ENCODE assay signal across 8 cellular contexts in genomic region chr14:80213602-80214001, GRCh38. TPM values are rescaled to one million over a fixed set of nuclear protein-coding genes. Genes with fewer than 3 reads are reported as not detected.
A peak's percentile ranks its signal among the peaks of the same experiment; 100 is the strongest.
DNase-seq lines count a peak whose midpoint lies in the region; ATAC-seq, FAIRE-seq and TF ChIP-seq lines count a peak whose summit lies in the region.

No MANE protein-coding gene starts in this region.

- H3K4me3 Mint-ChIP-seq in activated CD8-positive, alpha-beta T cell treated with anti-CD3 and anti-CD28 coated beads for 36 hours = no peak overlapping the region
- H3K4me3 Mint-ChIP-seq in CD4-positive, alpha-beta T cell = no peak overlapping the region

- CTCF ChIA-PET in activated CD8-positive, alpha-beta T cell treated with anti-CD3 and anti-CD28 coated beads for 36 hours (lab: Charles Lee) = interaction anchor here (1.5 kb wide), 1 partner anchor 633 kb away, joined by 3 read pairs; no protein-coding TSS in a partner anchor
- CTCF ChIA-PET in CD4-positive, alpha-beta T cell (lab: Charles Lee) = no interaction called here

- no peaks in the 10 kb centered on the region for H3K9me3 Mint-ChIP-seq in activated CD8-positive, alpha-beta T cell treated with anti-CD3 and anti-CD28 coated beads for 36 hours
- H3K9me3 Mint-ChIP-seq in CD4-positive, alpha-beta T cell = peaks cover 3% of the 10 kb centered on the region

- TF ChIP-seq CTCF in activated CD8-positive, alpha-beta T cell treated with anti-CD3 and anti-CD28 coated beads for 36 hours (IDR thresholded peaks at IDR 0.05) = peak; percentile 12
- no peak for TF ChIP-seq CTCF in CD4-positive, alpha-beta T cell (IDR thresholded peaks at IDR 0.05)

- H3K36me3 Mint-ChIP-seq in activated CD8-positive, alpha-beta T cell treated with anti-CD3 and anti-CD28 coated beads for 36 hours (ENCODE audit: low read depth) = no peaks in the 10 kb centered on the region
- H3K36me3 Mint-ChIP-seq in CD4-positive, alpha-beta T cell (ENCODE audit: low read depth) = no peaks in the 10 kb centered on the region

- H3K9ac ChIP-seq in Karpas-422 (ENCODE audit: low read length) = no peak overlapping the region

- H3K36me3 ChIP-seq in Karpas-422 (ENCODE audit: insufficient read depth, low read length) = no peaks in the 10 kb centered on the region

- H3K9me3 ChIP-seq in Karpas-422 (ENCODE audit: low read length) = no peaks in the 10 kb centered on the region
- H3K9me3 ChIP-seq in CD4-positive, alpha-beta T cell (ENCODE audit: control insufficient read depth, low read length) = no peaks in the 10 kb centered on the region

- no peaks in the 10 kb centered on the region for H3K79me2 ChIP-seq in Karpas-422 (ENCODE audit: low read length)

- H3K4me2 ChIP-seq in Karpas-422 (ENCODE audit: low read depth, low read length, poor library complexity, severe bottlenecking) = no peak overlapping the region

- no peaks in the 10 kb centered on the region for H4K20me1 ChIP-seq in Karpas-422 (ENCODE audit: insufficient read depth, low read depth, low read length)

- peak; percentile 33 for DNase-seq in Daoy (ENCODE audit: low read depth)
- peak; percentile 90 for DNase-seq in Karpas-422
- DNase-seq in activated CD8-positive, alpha-beta T cell treated with anti-CD3 and anti-CD28 coated beads for 36 hours = peak; percentile 25
- peak in 1 of 2 donors; percentile 14 for DNase-seq in left colon
- DNase-seq in frontal cortex (ENCODE audit: low spot score in 2 of 2) = no peak
- no peak for DNase-seq in CD4-positive, alpha-beta T cell
- no peak for DNase-seq in NCI-H2196 treated with DMSO at 0.1 percent for 48 hours (lab: John Stamatoyannopoulos, UW; ENCODE audit: unreplicated experiment)

- peak; percentile 78 for ATAC-seq in GM21360 (IDR thresholded peaks at IDR 0.05; ENCODE audit: unreplicated experiment)
- ATAC-seq in activated CD8-positive, alpha-beta T cell treated with anti-CD3 and anti-CD28 coated beads for 36 hours = peak; percentile 47
- ATAC-seq in left colon = peak; percentile 46
- no peak for ATAC-seq in CD4-positive, alpha-beta T cell (ENCODE audit: poor library complexity)

- intact Hi-C loops in activated CD8-positive, alpha-beta T cell treated with anti-CD3 and anti-CD28 coated beads for 36 hours (cut with micrococcal nuclease) = no loop called here
- intact Hi-C loops in left colon (cut with DNase I, micrococcal nuclease) = no loop called here
- intact Hi-C loops in CD4-positive, alpha-beta T cell (cut with DNase I, micrococcal nuclease) = no loop called here

- peaks cover 7% of the 10 kb centered on the region; the same call in 1 of the 2 replicates for H3K4me1 ChIP-seq in Karpas-422 (ENCODE audit: low read length)

- no peak for FAIRE-seq in frontal cortex (lab: Jason Lieb, UNC)

- H3K4me3 ChIP-seq in Karpas-422 (ENCODE audit: low read length) = no peak overlapping the region

- POLR2A ChIA-PET in activated CD8-positive, alpha-beta T cell treated with anti-CD3 and anti-CD28 coated beads for 36 hours (lab: Charles Lee) = interaction anchor here (0.6 kb wide), 1 partner anchor 27 kb away, joined by 3 read pairs; no protein-coding TSS in a partner anchor
- POLR2A ChIA-PET in CD4-positive, alpha-beta T cell (lab: Charles Lee) = no interaction called here

- no peaks in the 10 kb centered on the region for H3K27me3 ChIP-seq in Karpas-422 (ENCODE audit: low read length)
- H3K27me3 ChIP-seq in CD4-positive, alpha-beta T cell (ENCODE audit: control insufficient read depth, insufficient read depth, low read length) = no peaks in the 10 kb centered on the region

- H3K4me1 Mint-ChIP-seq in activated CD8-positive, alpha-beta T cell treated with anti-CD3 and anti-CD28 coated beads for 36 hours (ENCODE audit: low read depth) = peaks cover 2% of the 10 kb centered on the region
- no peaks in the 10 kb centered on the region for H3K4me1 Mint-ChIP-seq in CD4-positive, alpha-beta T cell (ENCODE audit: low read depth)

- peaks cover 2% of the 10 kb centered on the region for H3K27me3 Mint-ChIP-seq in activated CD8-positive, alpha-beta T cell treated with anti-CD3 and anti-CD28 coated beads for 36 hours
- H3K27me3 Mint-ChIP-seq in CD4-positive, alpha-beta T cell = peaks cover 8% of the 10 kb centered on the region

- no peak overlapping the region for H3K27ac ChIP-seq in Karpas-422 (ENCODE audit: low read length)
- no peak overlapping the region for H3K27ac ChIP-seq in CD4-positive, alpha-beta T cell (ENCODE audit: low read depth, low read length)

- H3K9me2 ChIP-seq in Karpas-422 (replicated peaks; ENCODE audit: insufficient read depth, low read length) = no peaks in the 10 kb centered on the region

- H3K27ac Mint-ChIP-seq in activated CD8-positive, alpha-beta T cell treated with anti-CD3 and anti-CD28 coated beads for 36 hours = no peak overlapping the region
- no peak overlapping the region for H3K27ac Mint-ChIP-seq in CD4-positive, alpha-beta T cell

- H2AFZ ChIP-seq in Karpas-422 (ENCODE audit: low read length) = no peak overlapping the region

RNA-seq across cellular contexts. Expression of gene DIO2, which starts 2.3 kb away (rescaled TPM):
- 3.5 and 17.9 TPM in 2 replicates for total RNA-seq in Daoy (2014; rRNA removed; shearing (Covaris generic))
- total RNA-seq in Karpas-422 (2014; rRNA removed; shearing (Covaris generic); ENCODE audit: low replicate concordance) = 0.04 TPM in 1 of 2 replicates, not detected in the other
- not detected for total RNA-seq in activated CD8-positive, alpha-beta T cell treated with anti-CD3 and anti-CD28 coated beads for 36 hours
- total RNA-seq in left colon (1 to 10 TPM; 1.0 to 1.1 TPM), frontal cortex (21.2 TPM)
- not detected for total RNA-seq in CD4-positive, alpha-beta T cell

Comparison
In these comparisons a context has a peak if more than half of its experiments do, and no peak if none do; other contexts are left out.
1. DNase-seq: peak in Daoy (single experiment), Karpas-422 (single experiment) and activated CD8-positive, alpha-beta T cell treated with anti-CD3 and anti-CD28 coated beads for 36 hours (single experiment); none in frontal cortex (0 of 2), CD4-positive, alpha-beta T cell (0 of 10) and NCI-H2196 treated with DMSO at 0.1 percent for 48 hours (single experiment).